ENCODE assay signal across 22 cellular contexts in genomic region chr9:132894857-132895846, GRCh38. TPM values are rescaled to one million over a fixed set of nuclear protein-coding genes. Genes with fewer than 3 reads are reported as not detected.
DNase-seq lines count a peak whose midpoint lies in the region; ATAC-seq and TF ChIP-seq lines count a peak whose summit lies in the region.
"Had no signal": no experiment of that assay in that cellular context is flagged by ENCODE, and none has a peak within 500 bp of the region (broad histone marks: within the 10 kb centered on the region; RNA-seq: fewer than 3 reads in every experiment).

No MANE protein-coding gene starts in this region.

- peaks cover 26% of the 10 kb centered on the region for H3K36me3 Mint-ChIP-seq in activated CD4-positive, alpha-beta memory T cell treated with anti-CD3 and anti-CD28 coated beads, Interleukin-2, amount 10 ng/mL, durations not matched to agents 7 days and 5 days (ENCODE audit: low read depth)
- peaks cover 21% of the 10 kb centered on the region for H3K36me3 Mint-ChIP-seq in activated CD4-positive, alpha-beta memory T cell treated with anti-CD3 and anti-CD28 coated beads for 36 hours

- 60% methylated on average over 9 of the region's 9 CpGs for WGBS in esophagus muscularis mucosa

- intact Hi-C loops in activated CD4-positive, alpha-beta memory T cell treated with anti-CD3 and anti-CD28 coated beads for 36 hours (cut with micrococcal nuclease) = no loop called here
- intact Hi-C loops in left lung (cut with DNase I) = no loop called here
- intact Hi-C loops in esophagus muscularis mucosa (cut with DNase I) = no loop called here

- POLR2A ChIA-PET in activated CD4-positive, alpha-beta memory T cell treated with anti-CD3 and anti-CD28 coated beads, Interleukin-2, amount 10 ng/mL, durations not matched to agents 7 days and 5 days (lab: Charles Lee) = interaction anchor here (1.2 to 1.7 kb wide), 3 partner anchors 16 to 50 kb away, joined by 5 to 11 read pairs (median 5); partner anchors contain the start of genes SPACA9 and TSC1
- POLR2A ChIA-PET in activated CD4-positive, alpha-beta memory T cell treated with anti-CD3 and anti-CD28 coated beads for 36 hours (lab: Charles Lee) = interaction anchor here (0.6 kb wide), 1 partner anchor 16 kb away, joined by 3 read pairs; no protein-coding TSS in a partner anchor
- POLR2A ChIA-PET in RWPE1 (lab: Yijun Ruan, JAX; ENCODE audit: low non-redundant PET) = no interaction called here

- H3K9me3 ChIP-seq in left lung (no peaks in the 10 kb centered on the region), esophagus muscularis mucosa (no peaks in the 10 kb centered on the region)
- H3K9me3 ChIP-seq: colonic mucosa, gastrocnemius medialis, vagina had no signal

- H3K4me3 ChIP-seq in left lung (no peak overlapping the region), esophagus muscularis mucosa (no peak overlapping the region)
- H3K4me3 ChIP-seq: colonic mucosa, gastrocnemius medialis, GM12878, vagina had no signal

- TF ChIP-seq CTCF in RWPE1 (conservative IDR thresholded peaks at IDR 0.05; ENCODE audit: low read depth) = no peak
- no peak for TF ChIP-seq CTCF in left lung (IDR thresholded peaks at IDR 0.05)
- no peak for TF ChIP-seq CTCF in esophagus muscularis mucosa (IDR thresholded peaks at IDR 0.05)

- TF ChIP-seq EP300 in esophagus muscularis mucosa (IDR thresholded peaks at IDR 0.05) = no peak

- H3K27ac Mint-ChIP-seq in activated CD4-positive, alpha-beta memory T cell treated with anti-CD3 and anti-CD28 coated beads, Interleukin-2, amount 10 ng/mL, durations not matched to agents 7 days and 5 days = peak overlapping the region; percentile 9
- no peak overlapping the region for H3K27ac Mint-ChIP-seq in activated CD4-positive, alpha-beta memory T cell treated with anti-CD3 and anti-CD28 coated beads for 36 hours
- H3K27ac Mint-ChIP-seq: activated CD4-positive, alpha-beta T cell treated with anti-CD3 and anti-CD28 coated beads for 36 hours; activated CD8-positive, alpha-beta memory T cell treated with anti-CD3 and anti-CD28 coated beads, Interleukin-2, amount 10 ng/mL, durations not matched to agents 7 days and 5 days; activated naive CD8-positive, alpha-beta T cell treated with anti-CD3 and anti-CD28 coated beads, Interleukin-2, amount 50 U/mL, for 24 hours had no signal

- H3K4me1 ChIP-seq in left lung (peaks cover 12% of the 10 kb centered on the region in 2 donors), esophagus muscularis mucosa (no peaks in the 10 kb centered on the region)
- H3K4me1 ChIP-seq: colonic mucosa, gastrocnemius medialis had no signal

- H3K27ac ChIP-seq in RWPE1 (peak overlapping the region; percentile 61), left lung (peak overlapping the region in 1 of 2 donors; percentile 39), esophagus muscularis mucosa (replicated peaks in 1 of 4) (no peak overlapping the region)
- H3K27ac ChIP-seq: colonic mucosa, gastrocnemius medialis, vagina had no signal

- no peak overlapping the region for H3K4me3 Mint-ChIP-seq in activated CD4-positive, alpha-beta memory T cell treated with anti-CD3 and anti-CD28 coated beads, Interleukin-2, amount 10 ng/mL, durations not matched to agents 7 days and 5 days
- H3K4me3 Mint-ChIP-seq in activated CD4-positive, alpha-beta memory T cell treated with anti-CD3 and anti-CD28 coated beads for 36 hours = no peak overlapping the region
- H3K4me3 Mint-ChIP-seq: activated CD4-positive, alpha-beta T cell treated with anti-CD3 and anti-CD28 coated beads for 36 hours; activated CD8-positive, alpha-beta memory T cell treated with anti-CD3 and anti-CD28 coated beads, Interleukin-2, amount 10 ng/mL, durations not matched to agents 7 days and 5 days; activated naive CD8-positive, alpha-beta T cell treated with anti-CD3 and anti-CD28 coated beads, Interleukin-2, amount 50 U/mL, for 24 hours; brain had no signal

- CTCF ChIA-PET in activated CD4-positive, alpha-beta memory T cell treated with anti-CD3 and anti-CD28 coated beads, Interleukin-2, amount 10 ng/mL, durations not matched to agents 7 days and 5 days (lab: Charles Lee) = interaction anchor here (0.6 to 1.3 kb wide), 4 partner anchors 15 to 127 kb away, joined by 3 to 6 read pairs (median 4); no protein-coding TSS in a partner anchor
- CTCF ChIA-PET in activated CD4-positive, alpha-beta memory T cell treated with anti-CD3 and anti-CD28 coated beads for 36 hours (lab: Charles Lee) = interaction anchor here (2.7 kb wide), 1 partner anchor 7 kb away, joined by 11 read pairs; no protein-coding TSS in a partner anchor
- CTCF ChIA-PET in RWPE1 (lab: Yijun Ruan, JAX) = interaction anchor here (0.5 to 1.1 kb wide), 5 partner anchors 14 to 82 kb away, joined by 3 to 6 read pairs (median 4); no protein-coding TSS in a partner anchor

- no peak for DNase-seq in activated CD4-positive, alpha-beta memory T cell treated with anti-CD3 and anti-CD28 coated beads, Interleukin-2, amount 10 ng/mL, durations not matched to agents 7 days and 5 days
- no peak for DNase-seq in activated CD4-positive, alpha-beta memory T cell treated with anti-CD3 and anti-CD28 coated beads for 36 hours
- no peak for DNase-seq in RWPE1 (ENCODE audit: low spot score)
- no peak for DNase-seq in left lung
- DNase-seq in esophagus muscularis mucosa (ENCODE audit: extremely low spot score) = no peak
- DNase-seq: activated CD4-positive, alpha-beta T cell treated with anti-CD3 and anti-CD28 coated beads for 36 hours; activated CD8-positive, alpha-beta memory T cell treated with anti-CD3 and anti-CD28 coated beads, Interleukin-2, amount 10 ng/mL, durations not matched to agents 7 days and 5 days; activated effector memory CD4-positive, alpha-beta T cell treated with Interleukin-2 at 50 U/mL for 16 hours; activated naive CD8-positive, alpha-beta T cell treated with anti-CD3 and anti-CD28 coated beads, Interleukin-2, amount 50 U/mL, for 24 hours; C1 segment of cervical spinal cord; gastrocnemius medialis; NCI-H1417 treated with DMSO at 0.1 percent for 48 hours; NCI-H446; retina had no signal

- H3K27me3 Mint-ChIP-seq in activated CD4-positive, alpha-beta memory T cell treated with anti-CD3 and anti-CD28 coated beads, Interleukin-2, amount 10 ng/mL, durations not matched to agents 7 days and 5 days = no peaks in the 10 kb centered on the region
- no peaks in the 10 kb centered on the region for H3K27me3 Mint-ChIP-seq in activated CD4-positive, alpha-beta memory T cell treated with anti-CD3 and anti-CD28 coated beads for 36 hours
- H3K27me3 Mint-ChIP-seq: activated CD4-positive, alpha-beta T cell treated with anti-CD3 and anti-CD28 coated beads for 36 hours; activated CD8-positive, alpha-beta memory T cell treated with anti-CD3 and anti-CD28 coated beads, Interleukin-2, amount 10 ng/mL, durations not matched to agents 7 days and 5 days; activated naive CD8-positive, alpha-beta T cell treated with anti-CD3 and anti-CD28 coated beads, Interleukin-2, amount 50 U/mL, for 24 hours; brain had no signal

- H3K9me3 Mint-ChIP-seq in activated CD4-positive, alpha-beta memory T cell treated with anti-CD3 and anti-CD28 coated beads, Interleukin-2, amount 10 ng/mL, durations not matched to agents 7 days and 5 days = no peaks in the 10 kb centered on the region
- no peaks in the 10 kb centered on the region for H3K9me3 Mint-ChIP-seq in activated CD4-positive, alpha-beta memory T cell treated with anti-CD3 and anti-CD28 coated beads for 36 hours
- H3K9me3 Mint-ChIP-seq: activated naive CD8-positive, alpha-beta T cell treated with anti-CD3 and anti-CD28 coated beads, Interleukin-2, amount 50 U/mL, for 24 hours; brain had no signal

- no peak for TF ChIP-seq POLR2A in esophagus muscularis mucosa (IDR thresholded peaks at IDR 0.05; ENCODE audit: low read depth)

- peak; percentile 79 for ATAC-seq in left lung
- no peak for ATAC-seq in GM21528 (IDR thresholded peaks at IDR 0.05; ENCODE audit: low FRiP score, unreplicated experiment)
- ATAC-seq in GM21529 (IDR thresholded peaks at IDR 0.05; ENCODE audit: unreplicated experiment) = no peak
- no peak for ATAC-seq in HG03460 (IDR thresholded peaks at IDR 0.05; ENCODE audit: unreplicated experiment)
- ATAC-seq: activated CD4-positive, alpha-beta T cell treated with anti-CD3 and anti-CD28 coated beads for 36 hours; activated CD8-positive, alpha-beta memory T cell treated with anti-CD3 and anti-CD28 coated beads, Interleukin-2, amount 10 ng/mL, durations not matched to agents 7 days and 5 days; activated naive CD8-positive, alpha-beta T cell treated with anti-CD3 and anti-CD28 coated beads, Interleukin-2, amount 50 U/mL, for 24 hours; gastrocnemius medialis; GM12878 had no signal

- no peaks in the 10 kb centered on the region for H3K27me3 ChIP-seq in left lung
- H3K27me3 ChIP-seq in esophagus muscularis mucosa = no peaks in the 10 kb centered on the region
- H3K27me3 ChIP-seq: colonic mucosa, gastrocnemius medialis, vagina had no signal

- H3K36me3 ChIP-seq in left lung (peaks cover 0 to 74% of the 10 kb centered on the region in 2 donors), esophagus muscularis mucosa (peaks cover 54 to 97% (median 82%) of the 10 kb centered on the region in 4 donors)

- peaks cover 11% of the 10 kb centered on the region for H3K4me1 Mint-ChIP-seq in activated CD4-positive, alpha-beta memory T cell treated with anti-CD3 and anti-CD28 coated beads, Interleukin-2, amount 10 ng/mL, durations not matched to agents 7 days and 5 days
- H3K4me1 Mint-ChIP-seq in activated CD4-positive, alpha-beta memory T cell treated with anti-CD3 and anti-CD28 coated beads for 36 hours (ENCODE audit: low read depth) = no peaks in the 10 kb centered on the region
- H3K4me1 Mint-ChIP-seq: activated CD4-positive, alpha-beta T cell treated with anti-CD3 and anti-CD28 coated beads for 36 hours; activated CD8-positive, alpha-beta memory T cell treated with anti-CD3 and anti-CD28 coated beads, Interleukin-2, amount 10 ng/mL, durations not matched to agents 7 days and 5 days; activated naive CD8-positive, alpha-beta T cell treated with anti-CD3 and anti-CD28 coated beads, Interleukin-2, amount 50 U/mL, for 24 hours had no signal

RNA-seq across cellular contexts. Expression of gene SPACA9, which starts 16.5 kb away (rescaled TPM):
- total RNA-seq in activated CD4-positive, alpha-beta memory T cell treated with anti-CD3 and anti-CD28 coated beads, Interleukin-2, amount 10 ng/mL, durations not matched to agents 7 days and 5 days = 1 to 10 TPM; 3.2 to 3.6 TPM
- 1 to 10 TPM; 1.8 to 3.6 TPM for total RNA-seq in activated CD4-positive, alpha-beta memory T cell treated with anti-CD3 and anti-CD28 coated beads for 36 hours
- 1 to 10 TPM; 6.9 to 7.8 TPM for total RNA-seq in left lung
- total RNA-seq in esophagus muscularis mucosa = 10 to 100 TPM in 1 of 4 donors, 1 to 10 TPM in 3; 3.3 to 10.1 (median 5.5) TPM

RNA-seq across cellular contexts. Expression of gene AK8, which starts 17.1 kb away (rescaled TPM):
- not detected for total RNA-seq in activated CD4-positive, alpha-beta memory T cell treated with anti-CD3 and anti-CD28 coated beads, Interleukin-2, amount 10 ng/mL, durations not matched to agents 7 days and 5 days
- under 1 TPM; 0.10 to 0.39 TPM for total RNA-seq in activated CD4-positive, alpha-beta memory T cell treated with anti-CD3 and anti-CD28 coated beads for 36 hours
- total RNA-seq in left lung = 1 to 10 TPM in 1 of 2 donors, under 1 TPM in 1; 0.55 to 1.9 TPM
- total RNA-seq in esophagus muscularis mucosa = 1 to 10 TPM in 2 of 4 donors, under 1 TPM in 2; 0.39 to 1.5 (median 0.90) TPM
- total RNA-seq: gastrocnemius medialis, GM12878, RPMI7951 had no signal

RNA-seq across cellular contexts. Expression of gene TSC1, which starts 49.3 kb away (rescaled TPM):
- total RNA-seq in activated CD4-positive, alpha-beta memory T cell treated with anti-CD3 and anti-CD28 coated beads, Interleukin-2, amount 10 ng/mL, durations not matched to agents 7 days and 5 days = 10 to 100 TPM; 30.0 to 31.0 TPM
- 10 to 100 TPM; 19.6 to 23.6 TPM for total RNA-seq in activated CD4-positive, alpha-beta memory T cell treated with anti-CD3 and anti-CD28 coated beads for 36 hours
- total RNA-seq in left lung = 10 to 100 TPM; 45.7 to 48.0 TPM
- 10 to 100 TPM; 25.0 to 36.9 (median 30.6) TPM for total RNA-seq in esophagus muscularis mucosa
